24 cellular contexts compared by ENCODE assay signal in genomic region chr12:42968426-42968825, GRCh38.
DNase-seq lines count a peak whose midpoint lies in the region; ATAC-seq and TF ChIP-seq lines count a peak whose summit lies in the region.
"Had no signal": no experiment of that assay in that cellular context is flagged by ENCODE, and none has a peak within 500 bp of the region (broad histone marks: within the 10 kb centered on the region; RNA-seq: fewer than 3 reads in every experiment).

No MANE protein-coding gene starts in this region.

- in situ Hi-C loops in IMR-90 (cut with MboI; ENCODE audit: low sequenced_read_pairs), result no loop called here

- H3K56ac ChIP-seq in IMR-90 (ENCODE audit: extremely low read depth, insufficient read depth, low read length), result no peak overlapping the region

- no peak overlapping the region for H2AFZ ChIP-seq in IMR-90 (replicated peaks; ENCODE audit: low read length, poor library complexity)
- H2AFZ ChIP-seq: GM23248 had no signal

- H3K27me3 Mint-ChIP-seq in mesothelial cell of epicardium (ENCODE audit: low read depth) (no peaks in the 10 kb centered on the region), Caco-2 (ENCODE audit: insufficient read depth, unreplicated experiment) (no peaks in the 10 kb centered on the region)
- H3K27me3 Mint-ChIP-seq: CD4-positive, alpha-beta T cell had no signal

- no peak overlapping the region for H3K18ac ChIP-seq in IMR-90 (ENCODE audit: low read depth, low read length)

- H3K14ac ChIP-seq in IMR-90 (replicated peaks; ENCODE audit: low read depth, low read length), result no peak overlapping the region

- no peak overlapping the region for H4K5ac ChIP-seq in IMR-90 (ENCODE audit: low read depth, low read length)

- H3K79me1 ChIP-seq in IMR-90 (ENCODE audit: low read depth in 1 of 2, low read length in 2 of 2), result no peaks in the 10 kb centered on the region

- H3K4me2 ChIP-seq in IMR-90 (ENCODE audit: low read depth, low read length), result no peak overlapping the region
- H3K4me2 ChIP-seq: BLaER1, KMS-11 had no signal

- H3K4me1 Mint-ChIP-seq in mesothelial cell of epicardium (peaks cover 19% of the 10 kb centered on the region), Caco-2 (ENCODE audit: low read depth, unreplicated experiment) (peaks cover 4% of the 10 kb centered on the region)
- H3K4me1 Mint-ChIP-seq: H9 had no signal

- H4K20me1 ChIP-seq in IMR-90 (ENCODE audit: insufficient read depth, low read length), result no peaks in the 10 kb centered on the region
- H4K20me1 ChIP-seq: BLaER1 had no signal

- no peak overlapping the region for H2AK5ac ChIP-seq in IMR-90 (ENCODE audit: low read depth, low read length)

- no peaks in the 10 kb centered on the region for H3K9me1 ChIP-seq in IMR-90 (ENCODE audit: insufficient read depth, low read length)

- no peaks in the 10 kb centered on the region for H3K4me1 ChIP-seq in IMR-90 (ENCODE audit: control insufficient read depth, insufficient read depth, low read length)
- H3K4me1 ChIP-seq in Caco-2, result peaks cover 36% of the 10 kb centered on the region
- no peaks in the 10 kb centered on the region for H3K4me1 ChIP-seq in vagina
- H3K4me1 ChIP-seq in colonic mucosa, result no peaks in the 10 kb centered on the region
- H3K4me1 ChIP-seq: BLaER1, Peyer's patch, SJSA1 had no signal

- TF ChIP-seq RAD21 in IMR-90 (IDR thresholded peaks at IDR 0.05; ENCODE audit: low read length), result no peak

- H3K27ac Mint-ChIP-seq in mesothelial cell of epicardium, result peak overlapping the region; percentile 20
- H3K27ac Mint-ChIP-seq in Caco-2 (ENCODE audit: unreplicated experiment), result no peak overlapping the region
- H3K27ac Mint-ChIP-seq: CD4-positive, alpha-beta T cell; H9 had no signal

- dilution Hi-C loops in IMR-90 (cut with HindIII; ENCODE audit: low sequenced_read_pairs, unreplicated experiment), result no loop called here

- no peak overlapping the region for H3K4ac ChIP-seq in IMR-90 (ENCODE audit: low read depth, low read length)

- WGBS in IMR-90 (ENCODE audit: extremely low coverage in 2 of 2, insufficient read length in 1 of 2), 2 experiments, result no CpG with 5 or more reads among the region's 1 CpG

- no peak overlapping the region for H4K91ac ChIP-seq in IMR-90 (ENCODE audit: insufficient read depth, low read depth, low read length)

- H3K9me3 ChIP-seq in IMR-90 (ENCODE audit: control insufficient read depth, insufficient read depth, low read length) (no peaks in the 10 kb centered on the region), Caco-2 (peaks cover 6% of the 10 kb centered on the region; the same call in 1 of the 2 replicates), vagina (no peaks in the 10 kb centered on the region), colonic mucosa (no peaks in the 10 kb centered on the region)
- H3K9me3 ChIP-seq: BLaER1, Peyer's patch, SJSA1 had no signal

- H3K36me3 ChIP-seq in IMR-90 (ENCODE audit: control insufficient read depth, insufficient read depth, low read length), result no peaks in the 10 kb centered on the region
- H3K36me3 ChIP-seq in Caco-2 (ENCODE audit: control insufficient read depth, insufficient read depth, low read length), result no peaks in the 10 kb centered on the region
- H3K36me3 ChIP-seq in vagina, result no peaks in the 10 kb centered on the region
- no peaks in the 10 kb centered on the region for H3K36me3 ChIP-seq in colonic mucosa
- H3K36me3 ChIP-seq: BLaER1, Peyer's patch, SJSA1 had no signal

- DNase-seq in IMR-90 (peak; percentile 44), amniotic epithelial cell (ENCODE audit: low read depth) (peak; percentile 32), mesothelial cell of epicardium (ENCODE audit: low spot score in 2 of 2, unreplicated experiment in 2 of 2) (no peak), Caco-2 (no peak), vagina (ENCODE audit: extremely low spot score in 2 of 2) (no peak), colonic mucosa (no peak)
- DNase-seq: ACHN; CD4-positive, alpha-beta T cell; COR-L47; DND-41; GM23248; H9; MV-4-11; NCI-H1105 treated with DMSO at 0.1 percent for 48 hours; NCI-H2029 treated with DMSO at 0.1 percent for 48 hours; NCI-H345; NCI-H524; NCI-H82; Peyer's patch had no signal

- BruUV-seq in IMR-90 (replicated peaks; lab: Mats Ljungman, UMichigan), result no TSS peak
- no TSS peak for BruUV-seq in Caco-2 (replicated peaks; lab: Mats Ljungman, UMichigan)

- no peak overlapping the region for H2BK120ac ChIP-seq in IMR-90 (ENCODE audit: low read depth, low read length)

- no peak overlapping the region for H2BK15ac ChIP-seq in IMR-90 (ENCODE audit: low read depth, low read length)

- no peak for TF ChIP-seq POLR2A in IMR-90 (IDR thresholded peaks at IDR 0.05; ENCODE audit: low read depth, low read length)
- no peak for TF ChIP-seq POLR2A in vagina (IDR thresholded peaks at IDR 0.05)

- intact Hi-C loops in IMR-90 (cut with micrococcal nuclease), result no loop called here
- intact Hi-C loops in Caco-2 (cut with micrococcal nuclease; ENCODE audit: unreplicated experiment), result loop anchor here (2.0 to 10.0 kb wide), 2 partner anchors 46 to 174 kb away; no protein-coding TSS in a partner anchor
- intact Hi-C loops in vagina (cut with DNase I), result no loop called here
- intact Hi-C loops in colonic mucosa (cut with DNase I), result no loop called here

- H3K36me3 Mint-ChIP-seq in mesothelial cell of epicardium (peaks cover 3% of the 10 kb centered on the region), Caco-2 (ENCODE audit: insufficient read depth, unreplicated experiment) (no peaks in the 10 kb centered on the region)

- ATAC-seq in IMR-90 (ENCODE audit: low read depth), result peak; percentile 46; the same call in 1 of the 2 replicates
- no peak for ATAC-seq in GM21390 (IDR thresholded peaks at IDR 0.05; ENCODE audit: unreplicated experiment)

- no peak overlapping the region for H2BK5ac ChIP-seq in IMR-90 (ENCODE audit: low read depth, low read length, poor library complexity, severe bottlenecking)

- H4K8ac ChIP-seq in IMR-90 (ENCODE audit: low read depth in 2 of 2, low read length in 2 of 2), result no peak overlapping the region

- no peak overlapping the region for H2BK20ac ChIP-seq in IMR-90 (ENCODE audit: low read depth, low read length)

- TF ChIP-seq CTCF in IMR-90 (conservative IDR thresholded peaks at IDR 0.05; ENCODE audit: low read depth, low read length) (no peak), mesothelial cell of epicardium (IDR thresholded peaks at IDR 0.05; ENCODE audit: unreplicated experiment) (no peak), Caco-2 (IDR thresholded peaks at IDR 0.05; ENCODE audit: insufficient read depth in 1 of 2, low read depth in 1 of 2, low read length in 1 of 2, severe bottlenecking in 1 of 2, unreplicated experiment in 1 of 2) (no peak), vagina (IDR thresholded peaks at IDR 0.05) (no peak), colonic mucosa (IDR thresholded peaks at IDR 0.05) (no peak)

- H3K9me3 Mint-ChIP-seq in mesothelial cell of epicardium (peaks cover 18% of the 10 kb centered on the region), Caco-2 (ENCODE audit: unreplicated experiment) (peaks cover 18% of the 10 kb centered on the region)

- H2AK9ac ChIP-seq in IMR-90 (replicated peaks; ENCODE audit: low read depth, low read length, poor library complexity), result no peak overlapping the region

- POLR2A ChIA-PET in IMR-90 (lab: Charles Lee; ENCODE audit: unreplicated experiment), result no interaction called here
- POLR2A ChIA-PET in Caco-2 (lab: Charles Lee), result no interaction called here

- CTCF ChIA-PET in IMR-90 (lab: Yijun Ruan, JAX) (no interaction called here), Caco-2 (lab: Charles Lee) (interaction anchor here (0.5 kb wide), 1 partner anchor 663 kb away, joined by 5 read pairs; no protein-coding TSS in a partner anchor)

- H3K4me3 ChIP-seq in IMR-90 (ENCODE audit: insufficient read depth, low read depth, low read length) (no peak overlapping the region), Caco-2 (ENCODE audit: low read depth, low read length) (no peak overlapping the region), vagina (no peak overlapping the region), colonic mucosa (no peak overlapping the region)
- H3K4me3 ChIP-seq: BLaER1, GM23248, Peyer's patch, SJSA1 had no signal

- H3K4me3 Mint-ChIP-seq in mesothelial cell of epicardium (no peak overlapping the region), Caco-2 (ENCODE audit: unreplicated experiment) (no peak overlapping the region)
- H3K4me3 Mint-ChIP-seq: CD4-positive, alpha-beta T cell; H9 had no signal

- no peak overlapping the region for H3K27ac ChIP-seq in IMR-90 (ENCODE audit: insufficient read depth, low read length)
- H3K27ac ChIP-seq in vagina, result no peak overlapping the region
- no peak overlapping the region for H3K27ac ChIP-seq in colonic mucosa
- H3K27ac ChIP-seq: BLaER1, GM23248, HL-60, KMS-11, Peyer's patch, SJSA1 had no signal

- H3K27me3 ChIP-seq in IMR-90 (ENCODE audit: control insufficient read depth, insufficient read depth, low read length) (no peaks in the 10 kb centered on the region), Caco-2 (replicated peaks; ENCODE audit: control insufficient read depth, insufficient read depth, low read length) (no peaks in the 10 kb centered on the region), vagina (no peaks in the 10 kb centered on the region), colonic mucosa (no peaks in the 10 kb centered on the region)
- H3K27me3 ChIP-seq: BLaER1, Peyer's patch, SJSA1 had no signal

- no peak overlapping the region for H3K9ac ChIP-seq in IMR-90 (ENCODE audit: low read depth, low read length)
- H3K9ac ChIP-seq in colonic mucosa (ENCODE audit: low read depth in 2 of 2, low read length in 2 of 2), result no peak overlapping the region
- H3K9ac ChIP-seq: BLaER1, GM23248, KMS-11 had no signal

- no peak overlapping the region for H3K23ac ChIP-seq in IMR-90 (ENCODE audit: low read depth, low read length)

TF ChIP-seq in IMR-90, 13 proteins besides CTCF, POLR2A, EP300 and RAD21:
- no peak for TF ChIP-seq RCOR1 (IDR thresholded peaks at IDR 0.05; ENCODE audit: insufficient replicate concordance, low read length)
- no peak for TF ChIP-seq NFE2L2 (IDR thresholded peaks at IDR 0.05; ENCODE audit: low read depth, low read length)
- TF ChIP-seq MAZ (IDR thresholded peaks at IDR 0.05; ENCODE audit: borderline replicate concordance, low read depth, low read length), result no peak
- TF ChIP-seq FOS (IDR thresholded peaks at IDR 0.05; ENCODE audit: low read depth, low read length), result 0 out of 2 replicates have a peak, but pooled peaks have one; percentile 21
- no peak for TF ChIP-seq BHLHE40 (IDR thresholded peaks at IDR 0.05; ENCODE audit: low read depth, low read length)
- no peak for TF ChIP-seq RFX5 (IDR thresholded peaks at IDR 0.05; ENCODE audit: low read depth, low read length)
- TF ChIP-seq MXI1 (IDR thresholded peaks at IDR 0.05; ENCODE audit: borderline replicate concordance, low read depth, low read length), result no peak
- TF ChIP-seq SMC3 (IDR thresholded peaks at IDR 0.05; ENCODE audit: low read depth, low read length), result no peak

Comparison
In these comparisons a context has a peak if more than half of its experiments do, and no peak if none do; other contexts are left out.
1. DNase-seq: peak in IMR-90 (single experiment) and amniotic epithelial cell (single experiment); none in mesothelial cell of epicardium (0 of 2), Caco-2 (0 of 2), vagina (0 of 2) and colonic mucosa (single experiment).